22 cellular contexts compared by ENCODE assay signal in genomic region chr7:41247128-41247865, GRCh38.
DNase-seq lines count a peak whose midpoint lies in the region; ATAC-seq, FAIRE-seq and TF ChIP-seq lines count a peak whose summit lies in the region.
"Had no signal": no experiment of that assay in that cellular context is flagged by ENCODE, and none has a peak within 500 bp of the region (broad histone marks: within the 10 kb centered on the region; RNA-seq: fewer than 3 reads in every experiment).

No MANE protein-coding gene starts in this region.

- no peak overlapping the region for H3K4me3 Mint-ChIP-seq in naive thymus-derived CD4-positive, alpha-beta T cell
- H3K4me3 Mint-ChIP-seq: B cell, endodermal cell, IgD-negative memory B cell had no signal

- H3K4me3 ChIP-seq in bronchial epithelial cell (ENCODE audit: low read depth, low read length), result no peak overlapping the region
- H3K4me3 ChIP-seq in naive thymus-derived CD4-positive, alpha-beta T cell (ENCODE audit: low read length), result no peak overlapping the region
- H3K4me3 ChIP-seq: cardiac muscle cell, heart left ventricle, right atrium auricular region, tibial nerve had no signal

- no peaks in the 10 kb centered on the region for H3K4me1 Mint-ChIP-seq in naive thymus-derived CD4-positive, alpha-beta T cell
- H3K4me1 Mint-ChIP-seq: B cell, endodermal cell, IgD-negative memory B cell had no signal

- no peaks in the 10 kb centered on the region for H3K27me3 ChIP-seq in bronchial epithelial cell (ENCODE audit: control insufficient read depth, insufficient read depth, low read length)
- no peaks in the 10 kb centered on the region for H3K27me3 ChIP-seq in naive thymus-derived CD4-positive, alpha-beta T cell (ENCODE audit: control insufficient read depth in 2 of 2, insufficient read depth in 2 of 2, low read length in 2 of 2)
- H3K27me3 ChIP-seq: cardiac muscle cell, heart left ventricle, right atrium auricular region, tibial nerve had no signal

- no peak for FAIRE-seq in bronchial epithelial cell (lab: Jason Lieb, UNC)
- FAIRE-seq: GM12891 had no signal

- POLR2A ChIA-PET in naive thymus-derived CD4-positive, alpha-beta T cell (lab: Charles Lee), result no interaction called here

- no peak overlapping the region for H3K27ac Mint-ChIP-seq in naive thymus-derived CD4-positive, alpha-beta T cell
- H3K27ac Mint-ChIP-seq: B cell, endodermal cell, IgD-negative memory B cell had no signal

- DNase-seq in H4 (ENCODE audit: low spot score) (peak; percentile 87), NCI-H774 (lab: John Stamatoyannopoulos, UW) (peak; percentile 48), bronchial epithelial cell (ENCODE audit: low read depth) (peak; percentile 92), pons (ENCODE audit: low spot score) (peak; percentile 24), mucosa of gallbladder (ENCODE audit: low spot score) (no peak)
- DNase-seq in naive thymus-derived CD4-positive, alpha-beta T cell, result no peak
- DNase-seq in activated naive CD4-positive, alpha-beta T cell (lab: John Stamatoyannopoulos, UW), result no peak
- DNase-seq: activated CD8-positive, alpha-beta memory T cell treated with anti-CD3 and anti-CD28 coated beads, Interleukin-2, amount 50 U/mL, for 4 hours; activated naive CD4-positive, alpha-beta T cell treated with anti-CD3 and anti-CD28 coated beads, Interleukin-2, amount 50 U/mL, for 16 hours; EL; endodermal cell; heart left ventricle; NCI-H1105 treated with DMSO at 0.1 percent for 48 hours; Right ventricle myocardium superior had no signal

- no peaks in the 10 kb centered on the region for H3K27me3 Mint-ChIP-seq in naive thymus-derived CD4-positive, alpha-beta T cell
- H3K27me3 Mint-ChIP-seq: IgD-negative memory B cell had no signal

- H3K9me3 ChIP-seq in naive thymus-derived CD4-positive, alpha-beta T cell (ENCODE audit: control insufficient read depth in 2 of 3, low read length in 3 of 3), result no peaks in the 10 kb centered on the region
- H3K9me3 ChIP-seq: heart left ventricle, right atrium auricular region, tibial nerve had no signal

- CTCF ChIA-PET in naive thymus-derived CD4-positive, alpha-beta T cell (lab: Charles Lee), result no interaction called here

- peaks cover 0 to 15% (median 4%) of the 10 kb centered on the region in 11 donors for H3K9me3 Mint-ChIP-seq in naive thymus-derived CD4-positive, alpha-beta T cell
- H3K9me3 Mint-ChIP-seq: endodermal cell had no signal

- no peak for TF ChIP-seq CTCF in bronchial epithelial cell (IDR thresholded peaks at IDR 0.05; ENCODE audit: insufficient read depth, low read length, severe bottlenecking)

- no peak for ATAC-seq in naive thymus-derived CD4-positive, alpha-beta T cell
- ATAC-seq in HG03159 (IDR thresholded peaks at IDR 0.05; ENCODE audit: unreplicated experiment), result no peak
- ATAC-seq: heart left ventricle, left lobe of liver had no signal

- intact Hi-C loops in naive thymus-derived CD4-positive, alpha-beta T cell (cut with micrococcal nuclease), result no loop called here

- H3K4me1 ChIP-seq in naive thymus-derived CD4-positive, alpha-beta T cell (ENCODE audit: control insufficient read depth in 2 of 2, insufficient read depth in 2 of 2, low read length in 2 of 2), result no peaks in the 10 kb centered on the region
- H3K4me1 ChIP-seq: heart left ventricle, right atrium auricular region, tibial nerve had no signal

- no peaks in the 10 kb centered on the region for H3K36me3 Mint-ChIP-seq in naive thymus-derived CD4-positive, alpha-beta T cell

- no peak overlapping the region for H3K27ac ChIP-seq in naive thymus-derived CD4-positive, alpha-beta T cell (ENCODE audit: low read depth, low read length)
- H3K27ac ChIP-seq: cardiac muscle cell, heart left ventricle, right atrium auricular region, tibial nerve had no signal

- no peaks in the 10 kb centered on the region for H3K36me3 ChIP-seq in bronchial epithelial cell (ENCODE audit: control insufficient read depth, insufficient read depth, low read length)
- H3K36me3 ChIP-seq in naive thymus-derived CD4-positive, alpha-beta T cell (ENCODE audit: control insufficient read depth in 2 of 3, insufficient read depth in 3 of 3, low read length in 3 of 3), result no peaks in the 10 kb centered on the region
- H3K36me3 ChIP-seq: cardiac muscle cell, heart left ventricle, right atrium auricular region, tibial nerve had no signal

Comparison
In these comparisons a context has a peak if more than half of its experiments do, and no peak if none do; other contexts are left out.
1. DNase-seq: peak in H4 (single experiment), NCI-H774 (single experiment), bronchial epithelial cell (single experiment) and pons (single experiment); none in naive thymus-derived CD4-positive, alpha-beta T cell (0 of 9), mucosa of gallbladder (single experiment) and activated naive CD4-positive, alpha-beta T cell (0 of 4).